8 cellular contexts compared by ENCODE assay signal in genomic region chr17:49739662-49740271, GRCh38. TPM values are rescaled to one million over a fixed set of nuclear protein-coding genes. Genes with fewer than 3 reads are reported as not detected.
DNase-seq lines count a peak whose midpoint lies in the region; ATAC-seq and TF ChIP-seq lines count a peak whose summit lies in the region.

No MANE protein-coding gene starts in this region.

- peak overlapping the region; percentile 79 for H3K4me3 ChIP-seq in Jurkat, Clone E6-1 (ENCODE audit: low read length)

- BruUV-seq in Calu3 (replicated peaks; lab: Mats Ljungman, UMichigan): no TSS peak

- no peak for TF ChIP-seq CTCF in Calu3 (IDR thresholded peaks at IDR 0.05; ENCODE audit: unreplicated experiment)

- no peaks in the 10 kb centered on the region for H3K27me3 Mint-ChIP-seq in Calu3 (ENCODE audit: unreplicated experiment)

- no peaks in the 10 kb centered on the region for H3K36me3 Mint-ChIP-seq in Calu3 (ENCODE audit: insufficient read depth, unreplicated experiment)

- ATAC-seq in GM18505 (IDR thresholded peaks at IDR 0.05; ENCODE audit: unreplicated experiment): peak; percentile 58

- DNase-seq in Jurkat, Clone E6-1 (ENCODE audit: low read depth, low spot score): peak; percentile 99
- DNase-seq in SIG-M5 (lab: John Stamatoyannopoulos, UW) (peak; percentile 89), activated gamma-delta T cell treated with Interleukin-2 at 50 U/mL for 16 hours (peak; percentile 98), iris pigment epithelial cell (ENCODE audit: low read depth) (peak; percentile 89), D341Med (ENCODE audit: low spot score) (no peak), Calu3 (no peak)
- DNase-seq in stimulated activated CD4-positive, alpha-beta T cell treated with anti-CD3 and anti-CD28 coated beads, TNF-alpha, amount 100 ng/mL, for 48 hours (ENCODE audit: low read depth in 3 of 3): peak; percentile 62 to 73 (median 72)

- CTCF ChIA-PET in Calu3 (lab: Charles Lee): interaction anchor here (0.5 kb wide), 1 partner anchor 1602 kb away, joined by 4 read pairs; no protein-coding TSS in a partner anchor

- H3K27ac Mint-ChIP-seq in Calu3 (ENCODE audit: unreplicated experiment): no peak overlapping the region

- intact Hi-C loops in Calu3 (cut with micrococcal nuclease; ENCODE audit: unreplicated experiment): no loop called here

- H3K9me3 Mint-ChIP-seq in Calu3 (ENCODE audit: low read depth, unreplicated experiment): no peaks in the 10 kb centered on the region

- TF ChIP-seq POLR2A in GM18505 (IDR thresholded peaks at IDR 0.05; ENCODE audit: borderline replicate concordance, extremely low read depth, insufficient read depth, insufficient read length): peak; percentile 41

- peaks cover 22% of the 10 kb centered on the region for H3K4me1 Mint-ChIP-seq in Calu3 (ENCODE audit: low read depth, unreplicated experiment)

- no peak overlapping the region for H3K4me3 Mint-ChIP-seq in Calu3 (ENCODE audit: low read depth, unreplicated experiment)

RNA-seq across cellular contexts. Expression of gene FAM117A, which starts 24.2 kb away (rescaled TPM):
- 30.8 TPM for polyA plus RNA-seq in Jurkat, Clone E6-1 (2012; ENCODE audit: insufficient read depth, insufficient read length)
- total RNA-seq in Calu3 (2022): 14.2 and 14.9 TPM in 2 replicates

RNA-seq across cellular contexts. Expression of gene SLC35B1, which starts 32.0 kb away (rescaled TPM):
- 95.8 TPM for polyA plus RNA-seq in Jurkat, Clone E6-1 (2012; ENCODE audit: insufficient read depth, insufficient read length)
- total RNA-seq in Calu3 (2022): 117 and 127 TPM in 2 replicates

RNA-seq across cellular contexts. Expression of gene KAT7, which starts 48.7 kb away (rescaled TPM):
- 53.9 TPM for polyA plus RNA-seq in Jurkat, Clone E6-1 (2012; ENCODE audit: insufficient read depth, insufficient read length)
- total RNA-seq in Calu3 (2022): 90.6 and 96.7 TPM in 2 replicates

Comparison
In these comparisons a context has a peak if more than half of its experiments do, and no peak if none do; other contexts are left out.
1. DNase-seq: peak in Jurkat, Clone E6-1 (single experiment), SIG-M5 (single experiment), activated gamma-delta T cell treated with Interleukin-2 at 50 U/mL for 16 hours (single experiment), iris pigment epithelial cell (single experiment) and stimulated activated CD4-positive, alpha-beta T cell treated with anti-CD3 and anti-CD28 coated beads, TNF-alpha, amount 100 ng/mL, for 48 hours (3 of 3); none in D341Med (single experiment) and Calu3 (single experiment).